Comparison of ENCODE assay signal across 14 cellular contexts in the genomic region with DNA sequence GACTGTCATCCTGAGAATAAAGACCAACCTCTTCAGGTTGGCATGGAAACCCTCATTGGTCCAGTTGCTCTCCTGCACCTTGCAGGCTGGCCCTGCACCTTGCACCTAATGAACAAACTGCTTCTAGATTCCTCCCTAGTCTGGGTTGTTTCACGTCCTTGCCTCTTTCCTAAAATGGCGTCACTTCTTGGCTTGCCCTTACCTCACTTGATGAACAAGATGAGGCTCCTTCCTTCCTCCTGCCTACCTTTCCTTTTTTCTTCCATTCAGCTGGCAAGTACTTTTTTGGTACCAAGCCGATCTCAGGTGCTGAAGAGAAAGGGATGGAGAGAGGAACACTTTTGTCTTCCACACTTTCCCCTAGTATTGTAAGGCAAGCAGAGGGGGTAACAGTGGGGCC.
DNase-seq lines count a peak whose midpoint lies in the region; TF ChIP-seq lines count a peak whose summit lies in the region.
"Had no signal": no experiment of that assay in that cellular context is flagged by ENCODE, and none has a peak within 500 bp of the region (broad histone marks: within the 10 kb centered on the region; RNA-seq: fewer than 3 reads in every experiment).

No MANE protein-coding gene starts in this region.

- H3K36me3 ChIP-seq in H7 (replicated peaks; ENCODE audit: control insufficient read depth, insufficient read depth, low read length), result no peaks in the 10 kb centered on the region

- TF ChIP-seq POLR2A in erythroblast (IDR thresholded peaks at IDR 0.05; ENCODE audit: low read length), result no peak

- peaks cover 3% of the 10 kb centered on the region for H3K27me3 Mint-ChIP-seq in glutamatergic neuron (ENCODE audit: unreplicated experiment)
- H3K27me3 Mint-ChIP-seq in type B pancreatic cell, result peaks cover 5% of the 10 kb centered on the region

- no peak overlapping the region for H3K4me3 ChIP-seq in H7 (ENCODE audit: insufficient read depth, low read depth, low read length)

- no peak overlapping the region for H3K4me3 Mint-ChIP-seq in glutamatergic neuron (ENCODE audit: unreplicated experiment)
- H3K4me3 Mint-ChIP-seq in type B pancreatic cell, result peak overlapping the region; percentile 32
- H3K4me3 Mint-ChIP-seq: B cell had no signal

- TF ChIP-seq CTCF in glutamatergic neuron (IDR thresholded peaks at IDR 0.05; ENCODE audit: partially characterized antibody, unreplicated experiment) (no peak), type B pancreatic cell (conservative IDR thresholded peaks at IDR 0.05) (no peak)

- H3K9me3 Mint-ChIP-seq in glutamatergic neuron (ENCODE audit: unreplicated experiment), result peaks cover 7% of the 10 kb centered on the region
- H3K9me3 Mint-ChIP-seq in type B pancreatic cell, result no peaks in the 10 kb centered on the region

- H3K4me1 Mint-ChIP-seq in glutamatergic neuron (ENCODE audit: low read depth, unreplicated experiment), result peaks cover 23% of the 10 kb centered on the region
- peaks cover 28% of the 10 kb centered on the region for H3K4me1 Mint-ChIP-seq in type B pancreatic cell (ENCODE audit: unreplicated experiment)
- H3K4me1 Mint-ChIP-seq: B cell had no signal

- DNase-seq in NCI-H1417 (lab: John Stamatoyannopoulos, UW) (peak in 2 of 3 experiments; percentile 19 to 43), NCI-H1417 treated with DMSO at 0.1 percent for 48 hours (lab: John Stamatoyannopoulos, UW) (no peak), H7 (peak; percentile 38), glutamatergic neuron (no peak), type B pancreatic cell (ENCODE audit: extremely low spot score, unreplicated experiment) (no peak), SW 1271 (lab: John Stamatoyannopoulos, UW) (no peak), erythroblast (lab: John Stamatoyannopoulos, UW) (no peak)
- DNase-seq: CD4-positive, CD25-positive, alpha-beta regulatory T cell; DND-41; KG1; NCI-H2081; PC-3; SIG-M5 had no signal

- H3K27ac Mint-ChIP-seq in glutamatergic neuron (ENCODE audit: unreplicated experiment), result peak overlapping the region; percentile 59
- H3K27ac Mint-ChIP-seq in type B pancreatic cell, result peak overlapping the region; percentile 34
- H3K27ac Mint-ChIP-seq: B cell had no signal

- H3K36me3 Mint-ChIP-seq in glutamatergic neuron (ENCODE audit: unreplicated experiment), result no peaks in the 10 kb centered on the region
- H3K36me3 Mint-ChIP-seq in type B pancreatic cell, result no peaks in the 10 kb centered on the region

- H3K27me3 ChIP-seq in H7 (ENCODE audit: control insufficient read depth, insufficient read depth, low read length), result no peaks in the 10 kb centered on the region; the same call in 1 of the 2 replicates

Comparison
In these comparisons a context has a peak if more than half of its experiments do, and no peak if none do; other contexts are left out.
1. DNase-seq: peak in NCI-H1417 (2 of 3) and H7 (single experiment); none in NCI-H1417 treated with DMSO at 0.1 percent for 48 hours (single experiment), glutamatergic neuron (single experiment), type B pancreatic cell (single experiment), SW 1271 (0 of 2) and erythroblast (0 of 2).